Comparison of ENCODE assay signal across 8 cellular contexts in the genomic region with DNA sequence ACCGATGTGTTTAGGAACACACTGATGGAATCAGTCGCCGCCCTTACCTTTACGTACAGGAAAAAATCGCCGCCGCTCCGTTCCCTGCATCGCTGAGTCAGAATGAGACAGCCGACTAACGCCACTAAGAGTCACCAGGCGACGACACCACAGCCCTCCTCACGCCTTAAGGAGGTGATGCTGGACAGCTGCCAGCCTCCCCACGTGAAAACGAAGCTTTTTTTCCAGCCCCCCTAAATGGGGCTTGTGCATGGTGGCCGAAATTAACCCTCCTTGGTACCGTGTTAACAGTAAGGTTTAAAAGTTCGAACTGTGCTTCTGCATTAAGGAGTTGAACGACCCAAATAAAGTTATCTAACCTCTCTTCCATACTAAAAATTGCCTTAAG. TPM values are rescaled to one million over a fixed set of nuclear protein-coding genes. Genes with fewer than 3 reads are reported as not detected.
DNase-seq lines count a peak whose midpoint lies in the region; ATAC-seq lines count a peak whose summit lies in the region.

No MANE protein-coding gene starts in this region.

- H3K27me3 Mint-ChIP-seq in activated CD4-positive, alpha-beta T cell treated with anti-CD3 and anti-CD28 coated beads, Interleukin-2, amount 10 ng/mL, durations not matched to agents 7 days and 5 days: no peaks in the 10 kb centered on the region
- H3K27me3 Mint-ChIP-seq in memory B cell: no peaks in the 10 kb centered on the region

- peaks cover 44% of the 10 kb centered on the region for H3K36me3 Mint-ChIP-seq in activated CD4-positive, alpha-beta T cell treated with anti-CD3 and anti-CD28 coated beads, Interleukin-2, amount 10 ng/mL, durations not matched to agents 7 days and 5 days (ENCODE audit: low read depth)
- peaks cover 26% of the 10 kb centered on the region for H3K36me3 Mint-ChIP-seq in memory B cell

- H3K27ac Mint-ChIP-seq in activated CD4-positive, alpha-beta T cell treated with anti-CD3 and anti-CD28 coated beads, Interleukin-2, amount 10 ng/mL, durations not matched to agents 7 days and 5 days: peak overlapping the region; percentile 98
- peak overlapping the region; percentile 96 for H3K27ac Mint-ChIP-seq in memory B cell

- no peaks in the 10 kb centered on the region for H3K9me3 Mint-ChIP-seq in activated CD4-positive, alpha-beta T cell treated with anti-CD3 and anti-CD28 coated beads, Interleukin-2, amount 10 ng/mL, durations not matched to agents 7 days and 5 days
- no peaks in the 10 kb centered on the region for H3K9me3 Mint-ChIP-seq in memory B cell

- H3K4me3 Mint-ChIP-seq in activated CD4-positive, alpha-beta T cell treated with anti-CD3 and anti-CD28 coated beads, Interleukin-2, amount 10 ng/mL, durations not matched to agents 7 days and 5 days: peak overlapping the region; percentile 89
- H3K4me3 Mint-ChIP-seq in memory B cell: peak overlapping the region; percentile 95

- peaks cover 47% of the 10 kb centered on the region for H3K4me1 Mint-ChIP-seq in activated CD4-positive, alpha-beta T cell treated with anti-CD3 and anti-CD28 coated beads, Interleukin-2, amount 10 ng/mL, durations not matched to agents 7 days and 5 days
- peaks cover 36% of the 10 kb centered on the region for H3K4me1 Mint-ChIP-seq in memory B cell

- POLR2A ChIA-PET in activated CD4-positive, alpha-beta T cell treated with anti-CD3 and anti-CD28 coated beads, Interleukin-2, amount 10 ng/mL, durations not matched to agents 7 days and 5 days (lab: Charles Lee): no interaction called here

- ATAC-seq in GM21529 (IDR thresholded peaks at IDR 0.05; ENCODE audit: unreplicated experiment) (peak; percentile 65), memory B cell (ENCODE audit: low read depth) (peak; percentile 49)

- CTCF ChIA-PET in activated CD4-positive, alpha-beta T cell treated with anti-CD3 and anti-CD28 coated beads, Interleukin-2, amount 10 ng/mL, durations not matched to agents 7 days and 5 days (lab: Charles Lee): interaction anchor here (0.8 to 1.3 kb wide), 3 partner anchors 60 to 573 kb away, joined by 3 to 4 read pairs (median 3); no protein-coding TSS in a partner anchor

- DNase-seq in DMS79 treated with DMSO at 0.1 percent for 48 hours (lab: John Stamatoyannopoulos, UW) (peak; percentile 64), dermis blood vessel endothelial cell (peak; percentile 58), memory B cell (ENCODE audit: low spot score in 2 of 2) (peak; percentile 13 to 29), HuH-7.5 (ENCODE audit: low spot score) (no peak)
- DNase-seq in Jurkat, Clone E6-1 (ENCODE audit: low read depth, low spot score): no peak
- DNase-seq in activated CD4-positive, alpha-beta T cell treated with anti-CD3 and anti-CD28 coated beads, Interleukin-2, amount 10 ng/mL, durations not matched to agents 7 days and 5 days: peak; percentile 56
- peak; percentile 48 to 61 for DNase-seq in stimulated activated CD8-positive, alpha-beta memory T cell treated with anti-CD3 and anti-CD28 coated beads, Interleukin-15, amount 100 ng/mL, for 48 hours (ENCODE audit: low read depth in 2 of 2)

- peak overlapping the region; percentile 71 for H3K4me3 ChIP-seq in Jurkat, Clone E6-1 (ENCODE audit: low read length)

RNA-seq across cellular contexts. Expression of gene DNTTIP2, which starts 0.5 kb away (rescaled TPM):
- 72.7 TPM for polyA plus RNA-seq in Jurkat, Clone E6-1 (2012; ENCODE audit: insufficient read depth, insufficient read length)
- 10 to 100 TPM; 56.4 to 57.4 TPM for total RNA-seq in activated CD4-positive, alpha-beta T cell treated with anti-CD3 and anti-CD28 coated beads, Interleukin-2, amount 10 ng/mL, durations not matched to agents 7 days and 5 days
- total RNA-seq in dermis blood vessel endothelial cell: 33.2 and 40.4 TPM in 2 replicates

RNA-seq across cellular contexts. Expression of gene GCLM, which starts 30.7 kb away (rescaled TPM):
- 23.2 TPM for polyA plus RNA-seq in Jurkat, Clone E6-1 (2012; ENCODE audit: insufficient read depth, insufficient read length)
- total RNA-seq in activated CD4-positive, alpha-beta T cell treated with anti-CD3 and anti-CD28 coated beads, Interleukin-2, amount 10 ng/mL, durations not matched to agents 7 days and 5 days: 10 to 100 TPM; 17.3 to 17.8 TPM
- total RNA-seq in dermis blood vessel endothelial cell: 19.4 and 33.7 TPM in 2 replicates

Comparison
In these comparisons a context has a peak if more than half of its experiments do, and no peak if none do; other contexts are left out.
1. DNase-seq: peak in DMS79 treated with DMSO at 0.1 percent for 48 hours (single experiment), activated CD4-positive, alpha-beta T cell treated with anti-CD3 and anti-CD28 coated beads, Interleukin-2, amount 10 ng/mL, durations not matched to agents 7 days and 5 days (single experiment), dermis blood vessel endothelial cell (single experiment), memory B cell (2 of 2) and stimulated activated CD8-positive, alpha-beta memory T cell treated with anti-CD3 and anti-CD28 coated beads, Interleukin-15, amount 100 ng/mL, for 48 hours (2 of 2); none in Jurkat, Clone E6-1 (single experiment) and HuH-7.5 (single experiment).